ENCODE assay signal across 15 cellular contexts in genomic region chr2:3403587-3404334, GRCh38. TPM values are rescaled to one million over a fixed set of nuclear protein-coding genes. Genes with fewer than 3 reads are reported as not detected.
DNase-seq lines count a peak whose midpoint lies in the region; ATAC-seq and TF ChIP-seq lines count a peak whose summit lies in the region.
"Had no signal": no experiment of that assay in that cellular context is flagged by ENCODE, and none has a peak within 500 bp of the region (broad histone marks: within the 10 kb centered on the region; RNA-seq: fewer than 3 reads in every experiment).

No MANE protein-coding gene starts in this region.

- TF ChIP-seq CTCF in GM10248 (IDR thresholded peaks at IDR 0.05; ENCODE audit: control extremely low read depth, extremely low read depth, low read depth, missing control alignments), result no peak
- no peak for TF ChIP-seq CTCF in testis (IDR thresholded peaks at IDR 0.05)

- peaks cover 13% of the 10 kb centered on the region for H3K4me1 ChIP-seq in testis

- CTCF ChIA-PET in GM10248 (lab: Yijun Ruan, JAX), result interaction anchor here (0.9 to 4.2 kb wide), 4 partner anchors 18 to 38 kb away, joined by 3 to 16 read pairs (median 3); no protein-coding TSS in a partner anchor

- POLR2A ChIA-PET in GM10248 (lab: Yijun Ruan, JAX), result interaction anchor here (0.6 kb wide), 1 partner anchor 53 kb away, joined by 4 read pairs; no protein-coding TSS in a partner anchor

- no peaks in the 10 kb centered on the region for H3K9me3 ChIP-seq in testis
- H3K9me3 ChIP-seq: sigmoid colon had no signal

- no peak for TF ChIP-seq POLR2A in testis (IDR thresholded peaks at IDR 0.05)

- ATAC-seq in HG02642 (IDR thresholded peaks at IDR 0.05; ENCODE audit: poor library complexity, unreplicated experiment) (peak; percentile 98), HG03460 (IDR thresholded peaks at IDR 0.05; ENCODE audit: unreplicated experiment) (peak; percentile 98)
- ATAC-seq: HepG2 had no signal

- H3K4me3 ChIP-seq in testis, result no peak overlapping the region
- H3K4me3 ChIP-seq: sigmoid colon had no signal

- 68 to 88% methylated on average over 11 of the region's 11 CpGs for WGBS in testis, 2 donors

- DNase-seq in GM10248 (ENCODE audit: extremely low spot score) (peak; percentile 85), GM19240 (ENCODE audit: insufficient read length, low spot score) (peak; percentile 53), hepatic stellate cell (ENCODE audit: low spot score) (no peak), NCI-H510A treated with DMSO at 0.1 percent for 48 hours (lab: John Stamatoyannopoulos, UW) (no peak), NCI-H748 (lab: John Stamatoyannopoulos, UW; ENCODE audit: unreplicated experiment) (no peak), testis (no peak)
- DNase-seq: activated CD8-positive, alpha-beta memory T cell treated with anti-CD3 and anti-CD28 coated beads, Interleukin-2, amount 50 U/mL, for 48 hours; central memory CD4-positive, alpha-beta T cell; foreskin fibroblast; mesenchymal stem cell; NCI-H2107; sigmoid colon had no signal

- no peaks in the 10 kb centered on the region for H3K36me3 ChIP-seq in testis (ENCODE audit: low read depth, missing control alignments)

- no peaks in the 10 kb centered on the region for H3K27me3 ChIP-seq in testis
- H3K27me3 ChIP-seq: sigmoid colon had no signal

- H3K27ac ChIP-seq in testis, result peak overlapping the region in 1 of 2 donors; percentile 19
- H3K27ac ChIP-seq: sigmoid colon had no signal

- intact Hi-C loops in testis (cut with DNase I; ENCODE audit: low total_unique reads), result no loop called here

RNA-seq across cellular contexts. Expression of gene TRAPPC12, which starts 24.3 kb away (rescaled TPM):
- 100 to 1,000 TPM; 172 to 236 TPM for total RNA-seq in testis
- polyA plus RNA-seq in testis (ENCODE audit: insufficient read depth, low read depth, low replicate concordance), result 406 TPM

RNA-seq across cellular contexts. Expression of gene EIPR1, which starts 26.1 kb away (rescaled TPM):
- total RNA-seq in testis, result 10 to 100 TPM; 32.1 to 40.2 TPM
- 31.5 TPM for polyA plus RNA-seq in testis (ENCODE audit: insufficient read depth, low read depth, low replicate concordance)

Comparison
In these comparisons a context has a peak if more than half of its experiments do, and no peak if none do; other contexts are left out.
1. DNase-seq: peak in GM10248 (single experiment) and GM19240 (single experiment); none in hepatic stellate cell (single experiment), NCI-H510A treated with DMSO at 0.1 percent for 48 hours (single experiment), NCI-H748 (single experiment) and testis (single experiment).